ENCODE assay signal across 10 cellular contexts in genomic region chr7:1925973-1926907, GRCh38.
DNase-seq lines count a peak whose midpoint lies in the region; ATAC-seq, FAIRE-seq and TF ChIP-seq lines count a peak whose summit lies in the region.
"Had no signal": no experiment of that assay in that cellular context is flagged by ENCODE, and none has a peak within 500 bp of the region (broad histone marks: within the 10 kb centered on the region; RNA-seq: fewer than 3 reads in every experiment).

No MANE protein-coding gene starts in this region.

- H3K4me2 ChIP-seq in OCI-LY7 (ENCODE audit: low read length), result peak overlapping the region; percentile 18; the same call in 1 of the 2 replicates

- no TSS peak for BruUV-seq in OCI-LY7 (replicated peaks; lab: Mats Ljungman, UMichigan)

- no peaks in the 10 kb centered on the region for H4K20me1 ChIP-seq in OCI-LY7 (ENCODE audit: insufficient read depth, low read length)

- no peak overlapping the region for H3K9ac ChIP-seq in endodermal cell (ENCODE audit: extremely low read depth, low read length, poor library complexity, severe bottlenecking)

- POLR2A ChIA-PET in OCI-LY7 (lab: Charles Lee), result interaction anchor here (0.5 kb wide), 1 partner anchor 450 kb away, joined by 3 read pairs; no protein-coding TSS in a partner anchor

- H3K9me2 ChIP-seq in OCI-LY7 (ENCODE audit: insufficient read depth, low read length), result no peaks in the 10 kb centered on the region

- peak overlapping the region; percentile 61 for H3K4me3 Mint-ChIP-seq in activated naive CD4-positive, alpha-beta T cell treated with anti-CD3 and anti-CD28 coated beads, Interleukin-2, amount 50 U/mL, for 24 hours
- peak overlapping the region; percentile 41 for H3K4me3 Mint-ChIP-seq in stimulated activated effector memory CD8-positive, alpha-beta T cell treated with anti-CD3 and anti-CD28 coated beads, Interleukin-12 subunit alpha, Interleukin-12 subunit beta, amount 100 ng/mL, for 72 hours
- no peak overlapping the region for H3K4me3 Mint-ChIP-seq in endodermal cell

- H3K9me3 Mint-ChIP-seq in activated naive CD4-positive, alpha-beta T cell treated with anti-CD3 and anti-CD28 coated beads, Interleukin-2, amount 50 U/mL, for 24 hours, result no peaks in the 10 kb centered on the region
- no peaks in the 10 kb centered on the region for H3K9me3 Mint-ChIP-seq in stimulated activated effector memory CD8-positive, alpha-beta T cell treated with anti-CD3 and anti-CD28 coated beads, Interleukin-12 subunit alpha, Interleukin-12 subunit beta, amount 100 ng/mL, for 72 hours
- peaks cover 6% of the 10 kb centered on the region for H3K9me3 Mint-ChIP-seq in endodermal cell

- H3K4me3 ChIP-seq in OCI-LY7 (ENCODE audit: low read depth, low read length, poor library complexity, severe bottlenecking) (no peak overlapping the region), endodermal cell (ENCODE audit: low read length) (no peak overlapping the region)
- H3K4me3 ChIP-seq: tibial artery had no signal

- TF ChIP-seq CTCF in OCI-LY7 (conservative IDR thresholded peaks at IDR 0.05; ENCODE audit: low read length) (no peak), endodermal cell (conservative IDR thresholded peaks at IDR 0.05) (no peak)

- DNase-seq in activated CD4-positive, alpha-beta T cell treated with anti-CD3 and anti-CD28 coated beads for 48 hours, result peak; percentile 43
- DNase-seq in activated CD4-positive, alpha-beta T cell treated with anti-CD3 and anti-CD28 coated beads, Interleukin-2, amount 50 U/mL, for 4 hours, result no peak
- DNase-seq in OCI-LY7 (ENCODE audit: low spot score) (no peak), EL (no peak), endodermal cell (no peak), H54 (ENCODE audit: insufficient read length, low spot score) (no peak)
- no peak for DNase-seq in stimulated activated effector memory CD8-positive, alpha-beta T cell treated with anti-CD3 and anti-CD28 coated beads, Interleukin-12 subunit alpha, Interleukin-12 subunit beta, amount 100 ng/mL, for 72 hours (ENCODE audit: low spot score in 2 of 2)
- DNase-seq: MM.1S, tibial artery had no signal

- WGBS in endodermal cell (ENCODE audit: insufficient coverage in 1 of 2, insufficient read length in 1 of 2), 2 experiments, result 88 to 89% methylated on average over 10 to 14 of the region's 14 CpGs

- no peaks in the 10 kb centered on the region for H3K27me3 Mint-ChIP-seq in activated naive CD4-positive, alpha-beta T cell treated with anti-CD3 and anti-CD28 coated beads, Interleukin-2, amount 50 U/mL, for 24 hours
- H3K27me3 Mint-ChIP-seq in endodermal cell (ENCODE audit: insufficient read depth), result no peaks in the 10 kb centered on the region

- CTCF ChIA-PET in OCI-LY7 (lab: Charles Lee; ENCODE audit: unreplicated experiment), result interaction anchor here (0.6 kb wide), 1 partner anchor 91 kb away, joined by 3 read pairs; no protein-coding TSS in a partner anchor

- H2AFZ ChIP-seq in OCI-LY7 (ENCODE audit: low read length), result no peak overlapping the region

- H3K4me1 ChIP-seq in OCI-LY7 (ENCODE audit: insufficient read depth, low read length, poor library complexity, severe bottlenecking) (no peaks in the 10 kb centered on the region), endodermal cell (ENCODE audit: control insufficient read depth, insufficient read depth, low read length) (no peaks in the 10 kb centered on the region)
- H3K4me1 ChIP-seq: tibial artery had no signal

- no peak overlapping the region for H3K27ac ChIP-seq in OCI-LY7 (ENCODE audit: low read depth, low read length, poor library complexity, severe bottlenecking)
- H3K27ac ChIP-seq in endodermal cell (ENCODE audit: low read depth, low read length), result no peak overlapping the region
- H3K27ac ChIP-seq: tibial artery had no signal

- H3K36me3 Mint-ChIP-seq in activated naive CD4-positive, alpha-beta T cell treated with anti-CD3 and anti-CD28 coated beads, Interleukin-2, amount 50 U/mL, for 24 hours, result peaks cover 11% of the 10 kb centered on the region
- no peaks in the 10 kb centered on the region for H3K36me3 Mint-ChIP-seq in stimulated activated effector memory CD8-positive, alpha-beta T cell treated with anti-CD3 and anti-CD28 coated beads, Interleukin-12 subunit alpha, Interleukin-12 subunit beta, amount 100 ng/mL, for 72 hours
- peaks cover 7% of the 10 kb centered on the region for H3K36me3 Mint-ChIP-seq in endodermal cell (ENCODE audit: low read depth)

- H3K4me1 Mint-ChIP-seq in activated naive CD4-positive, alpha-beta T cell treated with anti-CD3 and anti-CD28 coated beads, Interleukin-2, amount 50 U/mL, for 24 hours, result peaks cover 76% of the 10 kb centered on the region
- peaks cover 53% of the 10 kb centered on the region for H3K4me1 Mint-ChIP-seq in stimulated activated effector memory CD8-positive, alpha-beta T cell treated with anti-CD3 and anti-CD28 coated beads, Interleukin-12 subunit alpha, Interleukin-12 subunit beta, amount 100 ng/mL, for 72 hours
- no peaks in the 10 kb centered on the region for H3K4me1 Mint-ChIP-seq in endodermal cell

- intact Hi-C loops in OCI-LY7 (cut with micrococcal nuclease; ENCODE audit: unreplicated experiment), result no loop called here

- no peaks in the 10 kb centered on the region for H3K79me2 ChIP-seq in OCI-LY7 (ENCODE audit: insufficient read depth, low read depth, low read length)

- H3K27ac Mint-ChIP-seq in activated naive CD4-positive, alpha-beta T cell treated with anti-CD3 and anti-CD28 coated beads, Interleukin-2, amount 50 U/mL, for 24 hours, result peak overlapping the region; percentile 75
- peak overlapping the region; percentile 4 for H3K27ac Mint-ChIP-seq in stimulated activated effector memory CD8-positive, alpha-beta T cell treated with anti-CD3 and anti-CD28 coated beads, Interleukin-12 subunit alpha, Interleukin-12 subunit beta, amount 100 ng/mL, for 72 hours
- H3K27ac Mint-ChIP-seq in endodermal cell, result no peak overlapping the region

- H3K36me3 ChIP-seq in OCI-LY7 (ENCODE audit: insufficient read depth, low read length) (no peaks in the 10 kb centered on the region), endodermal cell (ENCODE audit: control insufficient read depth, insufficient read depth, low read length) (no peaks in the 10 kb centered on the region)
- H3K36me3 ChIP-seq: tibial artery had no signal

- no peaks in the 10 kb centered on the region for H3K27me3 ChIP-seq in endodermal cell (ENCODE audit: control insufficient read depth, insufficient read depth, low read length, poor library complexity, severe bottlenecking)
- H3K27me3 ChIP-seq: tibial artery had no signal

- no peak for FAIRE-seq in H54 (lab: Jason Lieb, UNC)

- peak; percentile 79 for ATAC-seq in stimulated activated effector memory CD8-positive, alpha-beta T cell treated with anti-CD3 and anti-CD28 coated beads, Interleukin-12 subunit alpha, Interleukin-12 subunit beta, amount 100 ng/mL, for 72 hours

- TF ChIP-seq POLR2A in H54 (IDR thresholded peaks at IDR 0.05; ENCODE audit: low read depth, low read length), result no peak

- H3K9me3 ChIP-seq in OCI-LY7 (ENCODE audit: low read length) (no peaks in the 10 kb centered on the region), endodermal cell (ENCODE audit: control insufficient read depth, low read length) (no peaks in the 10 kb centered on the region)
- H3K9me3 ChIP-seq: tibial artery had no signal
